In genomic region chr12:85971800-85972199, GRCh38 we compare ENCODE assay signal across 1 cellular context.
TF ChIP-seq lines count a peak whose summit lies in the region.

No MANE protein-coding gene starts in this region.

TF ChIP-seq in GM12878, 131 proteins besides CTCF, POLR2A, EP300 and RAD21:
- TF ChIP-seq SIX5 (IDR thresholded peaks at IDR 0.05; ENCODE audit: low read depth, low read length, severe bottlenecking) (no peak), SRF (IDR thresholded peaks at IDR 0.05; ENCODE audit: low read depth in 2 of 2, low read length in 2 of 2) (no peak), ZNF217 (IDR thresholded peaks at IDR 0.05) (no peak), ZNF274 (IDR thresholded peaks at IDR 0.05; ENCODE audit: insufficient read depth, insufficient read length) (no peak), GATAD2B (conservative IDR thresholded peaks at IDR 0.05; ENCODE audit: low read depth) (no peak), ZNF207 (IDR thresholded peaks at IDR 0.05; ENCODE audit: borderline replicate concordance) (no peak), RAD51 (IDR thresholded peaks at IDR 0.05) (no peak), ETV6 (conservative IDR thresholded peaks at IDR 0.05 in 1 of 2, IDR thresholded peaks at IDR 0.05 in 1 of 2; ENCODE audit: borderline replicate concordance in 1 of 2, low read depth in 1 of 2) (no peak), SMAD1 (IDR thresholded peaks at IDR 0.05; ENCODE audit: low read depth, partially characterized antibody) (no peak), NR2C1 (IDR thresholded peaks at IDR 0.05) (no peak), ZSCAN29 (IDR thresholded peaks at IDR 0.05) (no peak)
